In the genomic region with DNA sequence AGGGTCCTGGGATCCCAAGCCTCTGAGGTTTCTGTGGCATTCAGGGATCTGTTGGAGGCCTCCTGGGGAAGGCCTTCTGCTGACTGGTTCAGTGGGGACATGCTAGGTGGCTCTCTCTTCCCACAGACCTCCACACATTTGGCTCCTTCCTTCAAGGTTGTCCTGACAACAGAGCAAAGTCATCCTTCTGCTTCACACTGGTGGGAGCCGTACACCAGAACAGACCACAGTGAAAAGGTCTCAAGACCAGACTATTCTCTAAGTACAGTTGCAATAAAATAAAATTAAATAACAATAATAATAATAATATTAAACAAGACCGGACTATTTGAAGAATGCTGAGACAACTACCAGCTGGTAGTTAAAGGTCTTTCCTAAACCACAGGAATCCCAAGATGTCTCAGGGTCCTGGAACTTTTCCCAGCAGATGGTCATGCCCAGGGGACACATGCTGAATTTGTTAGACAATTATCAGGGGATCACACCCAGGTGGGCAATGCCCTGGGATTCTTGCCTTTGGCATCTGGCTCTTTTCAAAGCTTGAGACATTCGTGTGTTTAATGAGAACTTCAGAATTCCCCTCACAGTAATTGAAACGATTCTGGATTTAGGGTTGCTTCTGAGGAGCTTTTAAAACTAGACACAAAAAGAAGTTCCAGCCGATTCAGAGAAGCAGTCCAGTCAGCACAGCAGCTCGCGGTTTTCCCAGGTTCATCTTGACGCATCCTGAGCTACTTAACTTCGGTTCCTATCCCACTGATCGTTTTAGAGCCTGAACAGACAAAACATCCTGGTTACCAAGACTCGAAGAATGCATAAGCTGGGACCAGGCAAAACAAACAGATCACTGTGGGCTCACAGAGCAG, we compare ENCODE assay signal across 12 cellular contexts. TPM values are rescaled to one million over a fixed set of nuclear protein-coding genes. Genes with fewer than 3 reads are reported as not detected.
DNase-seq lines count a peak whose midpoint lies in the region; ATAC-seq and TF ChIP-seq lines count a peak whose summit lies in the region.
"Had no signal": no experiment of that assay in that cellular context is flagged by ENCODE, and none has a peak within 500 bp of the region (broad histone marks: within the 10 kb centered on the region; RNA-seq: fewer than 3 reads in every experiment).

No MANE protein-coding gene starts in this region.

- CTCF ChIA-PET in BJ (lab: Yijun Ruan, JAX): interaction anchor here (0.6 to 4.6 kb wide), 6 partner anchors 8 to 1409 kb away, joined by 3 to 37 read pairs (median 3); no protein-coding TSS in a partner anchor

- no peaks in the 10 kb centered on the region for H3K4me1 Mint-ChIP-seq in activated T-helper 1 cell treated with anti-CD3 and anti-CD28 coated beads, Interleukin-12 subunit alpha, Interleukin-12 subunit beta, Interleukin-2, Interleukin-4 antibody, amounts not matched to agents 30 ng/mL and 10 ng/mL and 1 ng/mL, durations not matched to agents 14 hours and 24 hours and 36 hours (ENCODE audit: low read depth)
- H3K4me1 Mint-ChIP-seq: activated CD4-positive, alpha-beta T cell treated with anti-CD3 and anti-CD28 coated beads, Interleukin-2, amount 10 ng/mL, durations not matched to agents 7 days and 5 days; CD4-positive, alpha-beta memory T cell had no signal

- peak overlapping the region; percentile 87 for H3K9ac ChIP-seq in mesenchymal stem cell (ENCODE audit: low read length)

- peak overlapping the region; percentile 97 for H2BK5ac ChIP-seq in mesenchymal stem cell (ENCODE audit: low read depth, low read length, poor library complexity, severe bottlenecking)

- no peak overlapping the region for H2BK15ac ChIP-seq in mesenchymal stem cell (ENCODE audit: low read depth, poor library complexity, severe bottlenecking)

- in situ Hi-C loops in brain microvascular endothelial cell (cut with HindIII; ENCODE audit: low pct_ligation_motif_present, low sequenced_read_pairs) (no loop called here), HAP-1 (cut with MboI; ENCODE audit: low sequenced_read_pairs) (loop anchor here (5.0 kb wide), 1 partner anchor 217 kb away; no protein-coding TSS in a partner anchor)

- no peak overlapping the region for H2AFZ ChIP-seq in mesenchymal stem cell (ENCODE audit: low read depth, low read length)

- no peaks in the 10 kb centered on the region for H3K79me1 ChIP-seq in mesenchymal stem cell (replicated peaks; ENCODE audit: low read length, poor library complexity, severe bottlenecking)

- peak overlapping the region; percentile 77 for H4K91ac ChIP-seq in mesenchymal stem cell (ENCODE audit: low read length)

- no peak overlapping the region for H3K4me3 Mint-ChIP-seq in activated T-helper 1 cell treated with anti-CD3 and anti-CD28 coated beads, Interleukin-12 subunit alpha, Interleukin-12 subunit beta, Interleukin-2, Interleukin-4 antibody, amounts not matched to agents 30 ng/mL and 10 ng/mL and 1 ng/mL, durations not matched to agents 14 hours and 24 hours and 36 hours
- H3K4me3 Mint-ChIP-seq: activated CD4-positive, alpha-beta T cell treated with anti-CD3 and anti-CD28 coated beads, Interleukin-2, amount 10 ng/mL, durations not matched to agents 7 days and 5 days; CD4-positive, alpha-beta memory T cell had no signal

- peak; percentile 84 for DNase-seq in BJ (ENCODE audit: low read depth)
- peak; percentile 27 for DNase-seq in NCI-H2171 (lab: John Stamatoyannopoulos, UW)
- peak; percentile 98 for DNase-seq in brain microvascular endothelial cell
- peak; percentile 99 for DNase-seq in mesenchymal stem cell
- no peak for DNase-seq in activated T-helper 1 cell treated with anti-CD3 and anti-CD28 coated beads, Interleukin-12 subunit alpha, Interleukin-12 subunit beta, Interleukin-2, Interleukin-4 antibody, amounts not matched to agents 30 ng/mL and 10 ng/mL and 1 ng/mL, durations not matched to agents 14 hours and 24 hours and 36 hours (ENCODE audit: low spot score)
- DNase-seq in HAP-1 (ENCODE audit: low spot score in 2 of 2): no peak
- no peak for DNase-seq in NK-92 treated with Interleukin-12 subunit alpha and Interleukin-12 subunit beta, amount 100 ng/mL, for 24 hours (lab: John Stamatoyannopoulos, UW)
- DNase-seq: activated CD4-positive, alpha-beta T cell treated with anti-CD3 and anti-CD28 coated beads, Interleukin-2, amount 10 ng/mL, durations not matched to agents 7 days and 5 days; adrenal gland; CD4-positive, alpha-beta memory T cell; NCI-H146 had no signal

- no peak overlapping the region for H3K4me2 ChIP-seq in mesenchymal stem cell (ENCODE audit: low read length, poor library complexity, severe bottlenecking)

- peak overlapping the region; percentile 90 for H2BK120ac ChIP-seq in mesenchymal stem cell (ENCODE audit: low read depth, low read length)

- H3K14ac ChIP-seq in mesenchymal stem cell (ENCODE audit: low read length in 2 of 2): no peak overlapping the region

- no peak overlapping the region for H3K23ac ChIP-seq in mesenchymal stem cell (ENCODE audit: low read length in 2 of 2)

- H4K8ac ChIP-seq in mesenchymal stem cell (ENCODE audit: low read length): peak overlapping the region; percentile 21

- ATAC-seq in HG03280 (IDR thresholded peaks at IDR 0.05; ENCODE audit: unreplicated experiment): no peak

- H3K4me3 ChIP-seq in BJ (ENCODE audit: low read depth, low read length) (no peak overlapping the region), brain microvascular endothelial cell (ENCODE audit: low read depth, low read length) (no peak overlapping the region), mesenchymal stem cell (ENCODE audit: insufficient read depth in 1 of 2, low read depth in 1 of 2, low read length in 2 of 2) (peak overlapping the region in 1 of 2 experiments; percentile 49), HAP-1 (no peak overlapping the region)
- H3K4me3 ChIP-seq: adrenal gland had no signal

- H3K18ac ChIP-seq in mesenchymal stem cell (ENCODE audit: low read depth in 1 of 2, low read length in 2 of 2): peak overlapping the region; percentile 60 to 81

- H3K9me3 ChIP-seq in mesenchymal stem cell (ENCODE audit: control insufficient read depth, low read length) (no peaks in the 10 kb centered on the region), HAP-1 (no peaks in the 10 kb centered on the region)
- H3K9me3 ChIP-seq: adrenal gland had no signal

- H3K36me3 ChIP-seq in BJ (ENCODE audit: control insufficient read depth, insufficient read depth, low read length): no peaks in the 10 kb centered on the region
- H3K36me3 ChIP-seq in brain microvascular endothelial cell (replicated peaks): no peaks in the 10 kb centered on the region
- no peaks in the 10 kb centered on the region for H3K36me3 ChIP-seq in mesenchymal stem cell (ENCODE audit: control insufficient read depth in 1 of 2, insufficient read depth in 2 of 2, low read depth in 1 of 2, low read length in 2 of 2)
- H3K36me3 ChIP-seq in HAP-1 (replicated peaks): no peaks in the 10 kb centered on the region
- H3K36me3 ChIP-seq: adrenal gland had no signal

- peak overlapping the region; percentile 58 to 60 for H3K4ac ChIP-seq in mesenchymal stem cell (ENCODE audit: low read depth in 1 of 2, low read length in 2 of 2)

- H3K27me3 Mint-ChIP-seq in activated T-helper 1 cell treated with anti-CD3 and anti-CD28 coated beads, Interleukin-12 subunit alpha, Interleukin-12 subunit beta, Interleukin-2, Interleukin-4 antibody, amounts not matched to agents 30 ng/mL and 10 ng/mL and 1 ng/mL, durations not matched to agents 14 hours and 24 hours and 36 hours (ENCODE audit: insufficient read depth): peaks cover 13% of the 10 kb centered on the region

- H3K27me3 ChIP-seq in BJ (ENCODE audit: control insufficient read depth, insufficient read depth, low read length) (no peaks in the 10 kb centered on the region; the same call in 1 of the 2 replicates), brain microvascular endothelial cell (replicated peaks) (no peaks in the 10 kb centered on the region), mesenchymal stem cell (ENCODE audit: control insufficient read depth in 1 of 2, insufficient read depth in 1 of 2, low read length in 2 of 2) (peaks cover 0 to 3% of the 10 kb centered on the region in 2 experiments), HAP-1 (ENCODE audit: low read depth) (no peaks in the 10 kb centered on the region)
- H3K27me3 ChIP-seq: adrenal gland had no signal

- no peaks in the 10 kb centered on the region for H3K36me3 Mint-ChIP-seq in activated T-helper 1 cell treated with anti-CD3 and anti-CD28 coated beads, Interleukin-12 subunit alpha, Interleukin-12 subunit beta, Interleukin-2, Interleukin-4 antibody, amounts not matched to agents 30 ng/mL and 10 ng/mL and 1 ng/mL, durations not matched to agents 14 hours and 24 hours and 36 hours (ENCODE audit: low read depth)
- H3K36me3 Mint-ChIP-seq: CD4-positive, alpha-beta memory T cell had no signal

- H3K27ac Mint-ChIP-seq in activated T-helper 1 cell treated with anti-CD3 and anti-CD28 coated beads, Interleukin-12 subunit alpha, Interleukin-12 subunit beta, Interleukin-2, Interleukin-4 antibody, amounts not matched to agents 30 ng/mL and 10 ng/mL and 1 ng/mL, durations not matched to agents 14 hours and 24 hours and 36 hours: no peak overlapping the region
- H3K27ac Mint-ChIP-seq: activated CD4-positive, alpha-beta T cell treated with anti-CD3 and anti-CD28 coated beads, Interleukin-2, amount 10 ng/mL, durations not matched to agents 7 days and 5 days had no signal

- intact Hi-C loops in activated T-helper 1 cell treated with anti-CD3 and anti-CD28 coated beads, Interleukin-12 subunit alpha, Interleukin-12 subunit beta, Interleukin-2, Interleukin-4 antibody, amounts not matched to agents 30 ng/mL and 10 ng/mL and 1 ng/mL, durations not matched to agents 14 hours and 24 hours and 36 hours (cut with micrococcal nuclease): no loop called here

- 10% methylated on average over 11 of the region's 11 CpGs for WGBS in mesenchymal stem cell

- peak overlapping the region; percentile 29 to 94 for H2BK12ac ChIP-seq in mesenchymal stem cell (ENCODE audit: low read length in 2 of 2)

- peaks cover 23% of the 10 kb centered on the region for H3K4me1 ChIP-seq in mesenchymal stem cell (ENCODE audit: control insufficient read depth, insufficient read depth, low read depth, low read length)
- no peaks in the 10 kb centered on the region for H3K4me1 ChIP-seq in HAP-1
- H3K4me1 ChIP-seq: adrenal gland had no signal

- peak overlapping the region; percentile 58 for H2AK5ac ChIP-seq in mesenchymal stem cell (ENCODE audit: low read length, severe bottlenecking)

- POLR2A ChIA-PET in BJ (lab: Charles Lee): no interaction called here

- H3K9me3 Mint-ChIP-seq in activated T-helper 1 cell treated with anti-CD3 and anti-CD28 coated beads, Interleukin-12 subunit alpha, Interleukin-12 subunit beta, Interleukin-2, Interleukin-4 antibody, amounts not matched to agents 30 ng/mL and 10 ng/mL and 1 ng/mL, durations not matched to agents 14 hours and 24 hours and 36 hours: no peaks in the 10 kb centered on the region
- H3K9me3 Mint-ChIP-seq: activated CD4-positive, alpha-beta T cell treated with anti-CD3 and anti-CD28 coated beads, Interleukin-2, amount 10 ng/mL, durations not matched to agents 7 days and 5 days; CD4-positive, alpha-beta memory T cell had no signal

- H3K27ac ChIP-seq in brain microvascular endothelial cell (peak overlapping the region; percentile 100), mesenchymal stem cell (ENCODE audit: low read length, poor library complexity, severe bottlenecking) (peak overlapping the region; percentile 100)
- H3K27ac ChIP-seq: adrenal gland had no signal

- TF ChIP-seq CTCF in BJ (IDR thresholded peaks at IDR 0.05; ENCODE audit: insufficient read depth, low read depth, low read length) (no peak), brain microvascular endothelial cell (IDR thresholded peaks at IDR 0.05; ENCODE audit: low read depth, low read length, missing control alignments) (no peak)

RNA-seq across cellular contexts. Expression of gene HTR1D, which starts 22.9 kb away (rescaled TPM):
- polyA plus RNA-seq in BJ (2011; rRNA removed): 0.06 and 0.07 TPM in 2 replicates
- 0.10 and 0.14 TPM in 2 replicates for polyA minus RNA-seq in BJ (2011; rRNA and poly(A)+ RNA removed)
- polyA plus RNA-seq in mesenchymal stem cell (2013, experiment 1 of 2): 0.17 TPM
- 0.16 TPM for polyA plus RNA-seq in mesenchymal stem cell (2013, experiment 2 of 2)
- total RNA-seq in activated T-helper 1 cell treated with anti-CD3 and anti-CD28 coated beads, Interleukin-12 subunit alpha, Interleukin-12 subunit beta, Interleukin-2, Interleukin-4 antibody, amounts not matched to agents 30 ng/mL and 10 ng/mL and 1 ng/mL, durations not matched to agents 14 hours and 24 hours and 36 hours: not detected in 2 replicates
- total RNA-seq: activated CD4-positive, alpha-beta T cell treated with anti-CD3 and anti-CD28 coated beads, Interleukin-2, amount 10 ng/mL, durations not matched to agents 7 days and 5 days; adrenal gland; CD4-positive, alpha-beta memory T cell had no signal
- polyA plus RNA-seq: CD4-positive, alpha-beta memory T cell had no signal

RNA-seq across cellular contexts. Expression of gene LUZP1, which starts 25.7 kb away (rescaled TPM):
- 22.0 and 24.5 TPM in 2 replicates for polyA plus RNA-seq in BJ (2011; rRNA removed)
- polyA minus RNA-seq in BJ (2011; rRNA and poly(A)+ RNA removed): 26.9 and 35.1 TPM in 2 replicates
- 39.1 TPM for polyA plus RNA-seq in mesenchymal stem cell (2013, experiment 1 of 2)
- polyA plus RNA-seq in mesenchymal stem cell (2013, experiment 2 of 2): 38.8 TPM
- 23.3 and 27.7 TPM in 2 replicates for total RNA-seq in activated T-helper 1 cell treated with anti-CD3 and anti-CD28 coated beads, Interleukin-12 subunit alpha, Interleukin-12 subunit beta, Interleukin-2, Interleukin-4 antibody, amounts not matched to agents 30 ng/mL and 10 ng/mL and 1 ng/mL, durations not matched to agents 14 hours and 24 hours and 36 hours

Comparison
In these comparisons a context has a peak if more than half of its experiments do, and no peak if none do; other contexts are left out.
1. DNase-seq: peak in BJ (single experiment), NCI-H2171 (single experiment), brain microvascular endothelial cell (single experiment) and mesenchymal stem cell (single experiment); none in activated T-helper 1 cell treated with anti-CD3 and anti-CD28 coated beads, Interleukin-12 subunit alpha, Interleukin-12 subunit beta, Interleukin-2, Interleukin-4 antibody, amounts not matched to agents 30 ng/mL and 10 ng/mL and 1 ng/mL, durations not matched to agents 14 hours and 24 hours and 36 hours (single experiment), HAP-1 (0 of 2) and NK-92 treated with Interleukin-12 subunit alpha and Interleukin-12 subunit beta, amount 100 ng/mL, for 24 hours (single experiment).